In genomic region chr12:569803-570236, GRCh38 we compare ENCODE assay signal across 8 cellular contexts.
DNase-seq lines count a peak whose midpoint lies in the region; ATAC-seq and TF ChIP-seq lines count a peak whose summit lies in the region.

No MANE protein-coding gene starts in this region.

- H3K4me1 ChIP-seq in NT2/D1 (ENCODE audit: insufficient read depth, insufficient read length) (peaks cover 27% of the 10 kb centered on the region), mononuclear cell (ENCODE audit: insufficient read depth, low read length) (peaks cover 31% of the 10 kb centered on the region)

- peak; percentile 95 for DNase-seq in GM10266 (ENCODE audit: extremely low spot score)
- DNase-seq in NT2/D1 (ENCODE audit: low read depth, low spot score): peak; percentile 87
- DNase-seq in activated T-cell treated with anti-CD3 and anti-CD28 coated beads for 24 hours (ENCODE audit: low read depth): peak; percentile 82
- DNase-seq in epithelial cell of esophagus (ENCODE audit: low read depth): peak; percentile 82
- peak; percentile 64 to 80 for DNase-seq in stimulated activated CD8-positive, alpha-beta memory T cell treated with anti-CD3 and anti-CD28 coated beads, Interleukin-2, amount 100 ng/mL, for 1 hour (ENCODE audit: low read depth in 2 of 2)

- peaks cover 11% of the 10 kb centered on the region for H3K36me3 ChIP-seq in NT2/D1 (ENCODE audit: insufficient read depth, insufficient read length, low read length)

- H3K9ac ChIP-seq in NT2/D1 (ENCODE audit: insufficient read length, low read depth): peak overlapping the region; percentile 88

- H3K4me3 ChIP-seq in NT2/D1 (ENCODE audit: insufficient read length, low read depth) (peak overlapping the region; percentile 75), epithelial cell of esophagus (ENCODE audit: low read length) (peak overlapping the region; percentile 65), mononuclear cell (ENCODE audit: low read length) (peak overlapping the region; percentile 31)

- no peaks in the 10 kb centered on the region for H3K9me3 ChIP-seq in NT2/D1 (ENCODE audit: insufficient read depth, low read length)
- H3K9me3 ChIP-seq in mononuclear cell (ENCODE audit: low read depth, low read length): no peaks in the 10 kb centered on the region

- H3K27me3 ChIP-seq in NT2/D1 (ENCODE audit: insufficient read depth, insufficient read length) (peaks cover 7% of the 10 kb centered on the region), mononuclear cell (ENCODE audit: insufficient read depth, low read length) (no peaks in the 10 kb centered on the region)

- TF ChIP-seq CTCF in GM10266 (IDR thresholded peaks at IDR 0.05; ENCODE audit: control insufficient read depth, insufficient read depth, low read depth, missing control alignments) (peak; percentile 99), epithelial cell of esophagus (IDR thresholded peaks at IDR 0.05; ENCODE audit: insufficient read depth, low read depth, low read length, missing control alignments) (peak; percentile 78)

- peak; percentile 51 for ATAC-seq in HG03520 (IDR thresholded peaks at IDR 0.05; ENCODE audit: unreplicated experiment)
- no peak for ATAC-seq in GM21447 (IDR thresholded peaks at IDR 0.05; ENCODE audit: unreplicated experiment)
